In genomic region chr3:184685646-184686045, GRCh38 we compare ENCODE assay signal across 2 cellular contexts.
TF ChIP-seq lines count a peak whose summit lies in the region.

No MANE protein-coding gene starts in this region.

TF ChIP-seq in H1, 55 proteins besides CTCF, POLR2A, EP300 and RAD21:
- TF ChIP-seq USF2 (IDR thresholded peaks at IDR 0.05; ENCODE audit: low read length) = peak; percentile 41; the same call in 1 of the 2 replicates
- TF ChIP-seq ATF3 (IDR thresholded peaks at IDR 0.05; ENCODE audit: insufficient read depth, low read depth, low read length) = no peak
- no peak for TF ChIP-seq POLR2AphosphoS5 (IDR thresholded peaks at IDR 0.05; ENCODE audit: low read depth, low read length)
- TF ChIP-seq GABPA (IDR thresholded peaks at IDR 0.05; ENCODE audit: borderline replicate concordance, insufficient read depth, low read length) = no peak
- TF ChIP-seq KDM4A (IDR thresholded peaks at IDR 0.05; ENCODE audit: low read depth, low read length, severe bottlenecking) = no peak
- no peak for TF ChIP-seq YY1 (IDR thresholded peaks at IDR 0.05; ENCODE audit: low read depth, low read length)
- TF ChIP-seq CTBP2 (IDR thresholded peaks at IDR 0.05; ENCODE audit: borderline replicate concordance, insufficient read depth, insufficient read length, low read length) = no peak
- TF ChIP-seq E2F6 (IDR thresholded peaks at IDR 0.05) = no peak
- peak; percentile 92 for TF ChIP-seq ATF2 (IDR thresholded peaks at IDR 0.05; ENCODE audit: low read length)
- no peak for TF ChIP-seq EGR1 (IDR thresholded peaks at IDR 0.05; ENCODE audit: borderline replicate concordance, low read depth, low read length)
- no peak for TF ChIP-seq CREB1 (IDR thresholded peaks at IDR 0.05)
- TF ChIP-seq MAX (IDR thresholded peaks at IDR 0.05) = peak; percentile 68
TF ChIP-seq in H1: peak in this region for 3.

TF ChIP-seq in neural cell, 6 proteins besides CTCF, POLR2A, EP300 and RAD21:
- no peak for TF ChIP-seq REST (IDR thresholded peaks at IDR 0.05; ENCODE audit: borderline replicate concordance)
- TF ChIP-seq EZH2 (IDR thresholded peaks at IDR 0.05; ENCODE audit: borderline replicate concordance, insufficient read depth, low read length, poor library complexity, severe bottlenecking) = no peak
- no peak for TF ChIP-seq SMC3 (conservative IDR thresholded peaks at IDR 0.05; ENCODE audit: poor library complexity)
- no peak for TF ChIP-seq POLR2AphosphoS5 (IDR thresholded peaks at IDR 0.05)
- TF ChIP-seq MXI1 (conservative IDR thresholded peaks at IDR 0.05; ENCODE audit: poor library complexity, severe bottlenecking) = no peak
- TF ChIP-seq TAF1 (IDR thresholded peaks at IDR 0.05; ENCODE audit: low read depth) = no peak
